ENCODE assay signal across 19 cellular contexts in genomic region chr13:72911988-72912387, GRCh38.
"Had no signal": no experiment of that assay in that cellular context is flagged by ENCODE, and none has a peak within 500 bp of the region (broad histone marks: within the 10 kb centered on the region; RNA-seq: fewer than 3 reads in every experiment).

No MANE protein-coding gene starts in this region.

- DNase-seq: IMR-90, Karpas-422, KG1, MM.1S, NCI-H1092 treated with DMSO at 0.1 percent for 48 hours, NCI-H1436, NCI-H187, NCI-H2029, NCI-H2081 treated with DMSO at 0.1 percent for 48 hours, NCI-H2171, NCI-H226, NCI-H446, NCI-H510A, NCI-H524 treated with DMSO at 0.1 percent for 48 hours, NCI-H69, NCI-H774, SHP77, SK-N-SH had no signal

- H3K9ac ChIP-seq: SK-N-SH had no signal

- H3K9me3 ChIP-seq: SK-N-SH had no signal

- H3K4me2 ChIP-seq: SK-N-SH had no signal

- H3K27ac ChIP-seq: RWPE1 had no signal
